ENCODE assay signal across 1 cellular context in the genomic region with DNA sequence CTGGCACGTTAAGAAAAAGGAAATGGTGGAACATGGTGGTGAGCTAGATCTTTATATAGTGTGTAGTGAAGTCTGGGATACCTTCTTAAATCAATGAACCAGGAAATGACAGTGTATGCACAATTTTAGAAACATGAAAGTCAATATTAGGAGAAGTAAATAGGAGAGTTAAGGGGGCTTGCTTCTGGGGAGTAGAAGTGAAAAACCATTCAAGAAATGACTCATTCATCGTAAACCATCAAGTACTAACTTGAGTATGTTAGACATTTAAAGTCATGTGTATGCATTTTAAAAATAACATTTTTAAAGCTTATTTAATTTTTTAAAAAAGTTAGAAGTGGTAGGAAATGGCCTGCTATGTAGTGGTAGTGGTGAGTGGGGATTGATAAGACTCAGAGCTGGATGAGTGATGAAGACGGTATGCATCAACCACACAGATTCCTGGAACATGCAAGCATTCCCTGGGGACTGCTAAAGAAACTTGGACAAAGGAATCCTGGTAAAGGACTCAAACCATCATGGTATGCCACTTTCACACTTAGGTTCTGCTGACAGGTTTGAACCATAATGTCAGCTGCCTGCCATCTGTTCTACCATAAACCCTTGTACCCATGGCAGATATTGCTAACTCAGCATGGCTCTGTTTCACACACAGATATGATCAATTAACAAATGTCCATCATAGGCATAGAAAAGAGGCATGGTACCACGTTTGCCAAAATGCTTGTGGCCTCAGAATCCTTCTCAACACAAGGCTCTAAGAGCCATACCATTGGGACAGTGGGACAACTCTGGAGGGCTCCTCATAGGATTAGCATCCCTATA.
TF ChIP-seq lines count a peak whose summit lies in the region.

No MANE protein-coding gene starts in this region.

TF ChIP-seq in IMR-90, 13 proteins besides CTCF, POLR2A, EP300 and RAD21:
- TF ChIP-seq BHLHE40 (IDR thresholded peaks at IDR 0.05; ENCODE audit: low read depth, low read length) (no peak), MAFK (IDR thresholded peaks at IDR 0.05; ENCODE audit: low read depth, low read length) (peak; percentile 64)
